ENCODE assay signal across 1 cellular context in genomic region chr1:3501856-3502665, GRCh38.
A peak's percentile ranks its signal among the peaks of the same experiment; 100 is the strongest.
TF ChIP-seq lines count a peak whose summit lies in the region.

No MANE protein-coding gene starts in this region.

TF ChIP-seq in HepG2, 621 proteins besides CTCF, POLR2A, EP300 and RAD21 (continued from another document):
- TF ChIP-seq GTF3A (CRISPR knock-in tag; conservative IDR thresholded peaks at IDR 0.05) = no peak
- TF ChIP-seq REST (IDR thresholded peaks at IDR 0.05; ENCODE audit: borderline replicate concordance in 1 of 2, low read depth in 1 of 2, low read length in 2 of 2) = peak; percentile 94 to 96
- no peak for TF ChIP-seq FOXJ3 (CRISPR knock-in tag; IDR thresholded peaks at IDR 0.05; ENCODE audit: borderline replicate concordance)
- no peak for TF ChIP-seq SSRP1 (CRISPR knock-in tag; IDR thresholded peaks at IDR 0.05)
- TF ChIP-seq ZNF142 (CRISPR knock-in tag; IDR thresholded peaks at IDR 0.05) = no peak
- 0 out of 2 replicates have a peak, but pooled peaks have one; percentile 23 for TF ChIP-seq HDAC2 (CRISPR knock-in tag; IDR thresholded peaks at IDR 0.05)
- no peak for TF ChIP-seq ZNF782 (CRISPR knock-in tag; IDR thresholded peaks at IDR 0.05; ENCODE audit: borderline replicate concordance)
- TF ChIP-seq ZBTB21 (CRISPR knock-in tag; IDR thresholded peaks at IDR 0.05) = no peak
- TF ChIP-seq, protein P1, sequence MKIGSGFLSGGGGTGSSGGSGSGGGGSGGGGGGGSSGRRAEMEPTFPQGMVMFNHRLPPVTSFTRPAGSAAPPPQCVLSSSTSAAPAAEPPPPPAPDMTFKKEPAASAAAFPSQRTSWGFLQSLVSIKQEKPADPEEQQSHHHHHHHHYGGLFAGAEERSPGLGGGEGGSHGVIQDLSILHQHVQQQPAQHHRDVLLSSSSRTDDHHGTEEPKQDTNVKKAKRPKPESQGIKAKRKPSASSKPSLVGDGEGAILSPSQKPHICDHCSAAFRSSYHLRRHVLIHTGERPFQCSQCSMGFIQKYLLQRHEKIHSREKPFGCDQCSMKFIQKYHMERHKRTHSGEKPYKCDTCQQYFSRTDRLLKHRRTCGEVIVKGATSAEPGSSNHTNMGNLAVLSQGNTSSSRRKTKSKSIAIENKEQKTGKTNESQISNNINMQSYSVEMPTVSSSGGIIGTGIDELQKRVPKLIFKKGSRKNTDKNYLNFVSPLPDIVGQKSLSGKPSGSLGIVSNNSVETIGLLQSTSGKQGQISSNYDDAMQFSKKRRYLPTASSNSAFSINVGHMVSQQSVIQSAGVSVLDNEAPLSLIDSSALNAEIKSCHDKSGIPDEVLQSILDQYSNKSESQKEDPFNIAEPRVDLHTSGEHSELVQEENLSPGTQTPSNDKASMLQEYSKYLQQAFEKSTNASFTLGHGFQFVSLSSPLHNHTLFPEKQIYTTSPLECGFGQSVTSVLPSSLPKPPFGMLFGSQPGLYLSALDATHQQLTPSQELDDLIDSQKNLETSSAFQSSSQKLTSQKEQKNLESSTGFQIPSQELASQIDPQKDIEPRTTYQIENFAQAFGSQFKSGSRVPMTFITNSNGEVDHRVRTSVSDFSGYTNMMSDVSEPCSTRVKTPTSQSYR (CRISPR knock-in tag; IDR thresholded peaks at IDR 0.05; ENCODE audit: borderline replicate concordance) = no peak
- TF ChIP-seq KLF15 (CRISPR knock-in tag; IDR thresholded peaks at IDR 0.05; ENCODE audit: borderline replicate concordance) = no peak
- TF ChIP-seq HOXA9 (CRISPR knock-in tag; IDR thresholded peaks at IDR 0.05; ENCODE audit: borderline replicate concordance) = no peak
- no peak for TF ChIP-seq YEATS4 (CRISPR knock-in tag; IDR thresholded peaks at IDR 0.05; ENCODE audit: borderline replicate concordance)
- no peak for TF ChIP-seq ZSCAN9 (CRISPR knock-in tag; IDR thresholded peaks at IDR 0.05; ENCODE audit: borderline replicate concordance)
- TF ChIP-seq ZNF749 (CRISPR knock-in tag; IDR thresholded peaks at IDR 0.05; ENCODE audit: borderline replicate concordance) = 0 out of 2 replicates have a peak, but pooled peaks have one; percentile 28
- TF ChIP-seq AGO1 (IDR thresholded peaks at IDR 0.05; ENCODE audit: low read depth, low read length, poor library complexity, severe bottlenecking) = peak; percentile 58
- peak; percentile 33; the same call in 1 of the 2 replicates for TF ChIP-seq ZNF777 (CRISPR knock-in tag; IDR thresholded peaks at IDR 0.05)
- no peak for TF ChIP-seq PAF1 (CRISPR knock-in tag; IDR thresholded peaks at IDR 0.05)
- TF ChIP-seq, protein P2, sequence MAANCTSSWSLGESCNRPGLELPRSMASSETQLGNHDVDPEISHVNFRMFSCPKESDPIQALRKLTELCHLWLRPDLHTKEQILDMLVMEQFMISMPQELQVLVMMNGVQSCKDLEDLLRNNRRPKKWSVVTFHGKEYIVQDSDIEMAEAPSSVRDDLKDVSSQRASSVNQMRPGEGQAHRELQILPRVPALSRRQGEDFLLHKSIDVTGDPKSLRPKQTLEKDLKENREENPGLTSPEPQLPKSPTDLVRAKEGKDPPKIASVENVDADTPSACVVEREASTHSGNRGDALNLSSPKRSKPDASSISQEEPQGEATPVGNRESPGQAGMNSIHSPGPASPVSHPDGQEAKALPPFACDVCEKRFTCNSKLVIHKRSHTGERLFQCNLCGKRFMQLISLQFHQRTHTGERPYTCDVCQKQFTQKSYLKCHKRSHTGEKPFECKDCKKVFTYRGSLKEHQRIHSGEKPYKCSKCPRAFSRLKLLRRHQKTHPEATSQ (CRISPR knock-in tag; IDR thresholded peaks at IDR 0.05; ENCODE audit: borderline replicate concordance) = no peak
- TF ChIP-seq, protein P3, sequence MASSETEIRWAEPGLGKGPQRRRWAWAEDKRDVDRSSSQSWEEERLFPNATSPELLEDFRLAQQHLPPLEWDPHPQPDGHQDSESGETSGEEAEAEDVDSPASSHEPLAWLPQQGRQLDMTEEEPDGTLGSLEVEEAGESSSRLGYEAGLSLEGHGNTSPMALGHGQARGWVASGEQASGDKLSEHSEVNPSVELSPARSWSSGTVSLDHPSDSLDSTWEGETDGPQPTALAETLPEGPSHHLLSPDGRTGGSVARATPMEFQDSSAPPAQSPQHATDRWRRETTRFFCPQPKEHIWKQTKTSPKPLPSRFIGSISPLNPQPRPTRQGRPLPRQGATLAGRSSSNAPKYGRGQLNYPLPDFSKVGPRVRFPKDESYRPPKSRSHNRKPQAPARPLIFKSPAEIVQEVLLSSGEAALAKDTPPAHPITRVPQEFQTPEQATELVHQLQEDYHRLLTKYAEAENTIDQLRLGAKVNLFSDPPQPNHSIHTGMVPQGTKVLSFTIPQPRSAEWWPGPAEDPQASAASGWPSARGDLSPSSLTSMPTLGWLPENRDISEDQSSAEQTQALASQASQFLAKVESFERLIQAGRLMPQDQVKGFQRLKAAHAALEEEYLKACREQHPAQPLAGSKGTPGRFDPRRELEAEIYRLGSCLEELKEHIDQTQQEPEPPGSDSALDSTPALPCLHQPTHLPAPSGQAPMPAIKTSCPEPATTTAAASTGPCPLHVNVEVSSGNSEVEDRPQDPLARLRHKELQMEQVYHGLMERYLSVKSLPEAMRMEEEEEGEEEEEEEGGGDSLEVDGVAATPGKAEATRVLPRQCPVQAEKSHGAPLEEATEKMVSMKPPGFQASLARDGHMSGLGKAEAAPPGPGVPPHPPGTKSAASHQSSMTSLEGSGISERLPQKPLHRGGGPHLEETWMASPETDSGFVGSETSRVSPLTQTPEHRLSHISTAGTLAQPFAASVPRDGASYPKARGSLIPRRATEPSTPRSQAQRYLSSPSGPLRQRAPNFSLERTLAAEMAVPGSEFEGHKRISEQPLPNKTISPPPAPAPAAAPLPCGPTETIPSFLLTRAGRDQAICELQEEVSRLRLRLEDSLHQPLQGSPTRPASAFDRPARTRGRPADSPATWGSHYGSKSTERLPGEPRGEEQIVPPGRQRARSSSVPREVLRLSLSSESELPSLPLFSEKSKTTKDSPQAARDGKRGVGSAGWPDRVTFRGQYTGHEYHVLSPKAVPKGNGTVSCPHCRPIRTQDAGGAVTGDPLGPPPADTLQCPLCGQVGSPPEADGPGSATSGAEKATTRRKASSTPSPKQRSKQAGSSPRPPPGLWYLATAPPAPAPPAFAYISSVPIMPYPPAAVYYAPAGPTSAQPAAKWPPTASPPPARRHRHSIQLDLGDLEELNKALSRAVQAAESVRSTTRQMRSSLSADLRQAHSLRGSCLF (CRISPR knock-in tag; IDR thresholded peaks at IDR 0.05; ENCODE audit: borderline replicate concordance) = no peak
- TF ChIP-seq, protein P4, sequence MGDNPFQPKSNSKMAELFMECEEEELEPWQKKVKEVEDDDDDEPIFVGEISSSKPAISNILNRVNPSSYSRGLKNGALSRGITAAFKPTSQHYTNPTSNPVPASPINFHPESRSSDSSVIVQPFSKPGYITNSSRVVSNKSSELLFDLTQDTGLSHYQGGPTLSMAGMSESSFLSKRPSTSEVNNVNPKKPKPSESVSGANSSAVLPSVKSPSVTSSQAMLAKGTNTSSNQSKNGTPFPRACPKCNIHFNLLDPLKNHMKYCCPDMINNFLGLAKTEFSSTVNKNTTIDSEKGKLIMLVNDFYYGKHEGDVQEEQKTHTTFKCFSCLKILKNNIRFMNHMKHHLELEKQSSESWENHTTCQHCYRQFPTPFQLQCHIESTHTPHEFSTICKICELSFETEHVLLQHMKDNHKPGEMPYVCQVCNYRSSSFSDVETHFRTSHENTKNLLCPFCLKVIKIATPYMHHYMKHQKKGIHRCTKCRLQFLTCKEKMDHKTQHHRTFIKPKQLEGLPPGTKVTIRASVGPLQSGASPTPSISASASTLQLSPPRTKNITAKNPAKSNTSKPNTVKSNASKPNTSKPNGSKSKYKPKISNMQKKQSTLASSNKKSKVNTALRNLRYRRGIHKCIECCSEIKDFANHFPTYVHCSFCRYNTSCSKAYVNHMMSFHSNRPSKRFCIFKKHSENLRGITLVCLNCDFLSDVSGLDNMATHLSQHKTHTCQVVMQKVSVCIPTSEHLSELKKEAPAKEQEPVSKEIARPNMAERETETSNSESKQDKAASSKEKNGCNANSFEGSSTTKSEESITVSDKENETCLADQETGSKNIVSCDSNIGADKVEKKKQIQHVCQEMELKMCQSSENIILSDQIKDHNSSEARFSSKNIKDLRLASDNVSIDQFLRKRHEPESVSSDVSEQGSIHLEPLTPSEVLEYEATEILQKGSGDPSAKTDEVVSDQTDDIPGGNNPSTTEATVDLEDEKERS (CRISPR knock-in tag; IDR thresholded peaks at IDR 0.05) = no peak
- TF ChIP-seq ZNF331 (CRISPR knock-in tag; IDR thresholded peaks at IDR 0.05) = 0 out of 2 replicates have a peak, but pooled peaks have one; percentile 29
- no peak for TF ChIP-seq SUZ12 (IDR thresholded peaks at IDR 0.05; ENCODE audit: low read depth, low read length)
- TF ChIP-seq ONECUT2 (CRISPR knock-in tag; IDR thresholded peaks at IDR 0.05) = no peak
- peak; percentile 95 for TF ChIP-seq MIER2 (CRISPR knock-in tag; IDR thresholded peaks at IDR 0.05)
- TF ChIP-seq ZNF564 (CRISPR knock-in tag; IDR thresholded peaks at IDR 0.05) = 0 out of 2 replicates have a peak, but pooled peaks have one; percentile 25
